Comparison of ENCODE assay signal across 10 cellular contexts in the genomic region with DNA sequence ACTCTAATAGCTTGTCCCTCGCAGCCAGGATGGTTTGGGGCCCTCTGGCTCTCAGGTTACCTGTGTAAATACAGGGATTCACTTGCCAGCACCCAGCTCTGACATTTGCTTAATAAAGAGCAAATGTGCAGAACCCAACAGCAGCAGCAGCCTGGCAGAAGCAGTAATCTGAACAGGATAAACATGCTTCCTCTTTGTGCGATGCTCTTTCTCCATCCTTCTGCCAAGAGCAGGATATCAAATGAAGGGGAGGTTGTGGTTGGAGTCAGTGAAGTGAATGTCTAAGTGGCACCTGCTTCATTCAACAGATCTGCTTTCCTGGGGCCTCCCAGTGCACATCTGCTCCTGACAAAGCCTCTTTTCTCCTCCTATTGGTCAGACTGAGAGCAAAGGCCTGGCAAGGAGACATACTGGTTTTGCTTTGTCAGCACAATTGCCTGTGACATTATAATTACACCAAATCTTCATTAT.
DNase-seq lines count a peak whose midpoint lies in the region; ATAC-seq and TF ChIP-seq lines count a peak whose summit lies in the region.
"Had no signal": no experiment of that assay in that cellular context is flagged by ENCODE, and none has a peak within 500 bp of the region (broad histone marks: within the 10 kb centered on the region; RNA-seq: fewer than 3 reads in every experiment).

No MANE protein-coding gene starts in this region.

- H3K56ac ChIP-seq in IMR-90 (ENCODE audit: extremely low read depth, insufficient read depth, low read length): no peak overlapping the region

- dilution Hi-C loops in IMR-90 (cut with HindIII; ENCODE audit: low sequenced_read_pairs, unreplicated experiment): no loop called here

- no peak overlapping the region for H3K18ac ChIP-seq in IMR-90 (ENCODE audit: low read depth, low read length)

- no peak overlapping the region for H2AFZ ChIP-seq in IMR-90 (replicated peaks; ENCODE audit: low read length, poor library complexity)
- no peak overlapping the region for H2AFZ ChIP-seq in SK-N-SH (ENCODE audit: low read depth)
- H2AFZ ChIP-seq in neural progenitor cell (replicated peaks): no peak overlapping the region

- WGBS in IMR-90 (ENCODE audit: extremely low coverage in 2 of 2, insufficient read length in 1 of 2), 2 experiments: no CpG with 5 or more reads among the region's 2 CpGs
- 55% methylated on average over 2 of the region's 2 CpGs for WGBS in SK-N-SH (ENCODE audit: low lambda C conversion rate)

- H3F3A ChIP-seq in SK-N-SH (replicated peaks; ENCODE audit: insufficient read depth): no peaks in the 10 kb centered on the region
- peaks cover 20% of the 10 kb centered on the region for H3F3A ChIP-seq in neural progenitor cell (ENCODE audit: low read depth)

- no peak overlapping the region for H3K4ac ChIP-seq in IMR-90 (ENCODE audit: low read depth, low read length)

- H4K20me1 ChIP-seq in IMR-90 (ENCODE audit: insufficient read depth, low read length) (peaks cover 4% of the 10 kb centered on the region; the same call in 1 of the 2 replicates), SK-N-SH (ENCODE audit: insufficient read depth) (no peaks in the 10 kb centered on the region), neural progenitor cell (ENCODE audit: low read depth) (peaks cover 10% of the 10 kb centered on the region)

- H3K79me1 ChIP-seq in IMR-90 (ENCODE audit: low read depth in 1 of 2, low read length in 2 of 2): peaks cover 0 to 14% of the 10 kb centered on the region in 2 experiments; a peak in 1 of 4 replicates

- DNase-seq in IMR-90 (no peak), NCI-H2081 (lab: John Stamatoyannopoulos, UW) (peak; percentile 85 to 95), SK-N-SH (peak; percentile 61), neural progenitor cell (ENCODE audit: low spot score) (peak; percentile 66), left lobe of liver (ENCODE audit: low spot score) (no peak)
- DNase-seq in activated CD4-positive, alpha-beta T cell treated with anti-CD3 and anti-CD28 coated beads, Interleukin-2, amount 10 ng/mL, durations not matched to agents 24 days and 14 days: no peak
- DNase-seq in activated CD4-positive, alpha-beta T cell treated with anti-CD3 and anti-CD28 coated beads for 1 hour: no peak
- DNase-seq: activated CD4-positive, alpha-beta T cell treated with anti-CD3 and anti-CD28 coated beads, Interleukin-2, amount 10 ng/mL, durations not matched to agents 7 days and 5 days had no signal

- H3K36me3 ChIP-seq in IMR-90 (ENCODE audit: control insufficient read depth, insufficient read depth, low read length) (peaks cover 4% of the 10 kb centered on the region), SK-N-SH (replicated peaks in 1 of 2; ENCODE audit: control insufficient read depth in 1 of 2, insufficient read depth in 2 of 2, low read length in 1 of 2) (peaks cover 3 to 6% of the 10 kb centered on the region in 2 experiments), neural progenitor cell (no peaks in the 10 kb centered on the region)

- H4K91ac ChIP-seq in IMR-90 (ENCODE audit: insufficient read depth, low read depth, low read length): no peak overlapping the region

- intact Hi-C loops in IMR-90 (cut with micrococcal nuclease): no loop called here
- intact Hi-C loops in activated CD4-positive, alpha-beta T cell treated with anti-CD3 and anti-CD28 coated beads, Interleukin-2, amount 10 ng/mL, durations not matched to agents 24 days and 14 days (cut with micrococcal nuclease): no loop called here

- H3K4me3 Mint-ChIP-seq in neural progenitor cell: no peak overlapping the region
- H3K4me3 Mint-ChIP-seq in activated CD4-positive, alpha-beta T cell treated with anti-CD3 and anti-CD28 coated beads, Interleukin-2, amount 10 ng/mL, durations not matched to agents 24 days and 14 days: no peak overlapping the region
- H3K4me3 Mint-ChIP-seq: activated CD4-positive, alpha-beta T cell treated with anti-CD3 and anti-CD28 coated beads, Interleukin-2, amount 10 ng/mL, durations not matched to agents 7 days and 5 days had no signal

- H3K79me2 ChIP-seq in SK-N-SH (ENCODE audit: insufficient read depth): no peaks in the 10 kb centered on the region
- H3K79me2 ChIP-seq in neural progenitor cell (ENCODE audit: low read depth): no peaks in the 10 kb centered on the region

- H3K4me2 ChIP-seq in IMR-90 (ENCODE audit: low read depth, low read length): no peak overlapping the region
- H3K4me2 ChIP-seq in SK-N-SH: no peak overlapping the region
- peak overlapping the region; percentile 43 for H3K4me2 ChIP-seq in neural progenitor cell

- no peaks in the 10 kb centered on the region for H3K9me3 ChIP-seq in IMR-90 (ENCODE audit: control insufficient read depth, insufficient read depth, low read length)
- H3K9me3 ChIP-seq in SK-N-SH: no peaks in the 10 kb centered on the region
- no peaks in the 10 kb centered on the region for H3K9me3 ChIP-seq in neural progenitor cell (ENCODE audit: low read depth)

- no peaks in the 10 kb centered on the region for H3K9me2 ChIP-seq in SK-N-SH

- TF ChIP-seq RAD21 in IMR-90 (IDR thresholded peaks at IDR 0.05; ENCODE audit: low read length): no peak
- TF ChIP-seq RAD21 in SK-N-SH (IDR thresholded peaks at IDR 0.05; ENCODE audit: low read length): peak; percentile 26

- ATAC-seq in IMR-90 (ENCODE audit: low read depth) (no peak), HG02642 (IDR thresholded peaks at IDR 0.05; ENCODE audit: poor library complexity, unreplicated experiment) (no peak), left lobe of liver (no peak)
- ATAC-seq: HCT116 had no signal

- H3K27ac ChIP-seq in IMR-90 (ENCODE audit: insufficient read depth, low read length) (no peak overlapping the region), SK-N-SH (ENCODE audit: low read depth in 2 of 2, low read length in 1 of 2) (peak overlapping the region in 1 of 2 experiments; percentile 85; a peak in 2 of 4 replicates), neural progenitor cell (no peak overlapping the region)

- BruUV-seq in IMR-90 (replicated peaks; lab: Mats Ljungman, UMichigan): no TSS peak

- H2BK20ac ChIP-seq in IMR-90 (ENCODE audit: low read depth, low read length): no peak overlapping the region

- H3K4me1 ChIP-seq in IMR-90 (ENCODE audit: control insufficient read depth, insufficient read depth, low read length) (peaks cover 1% of the 10 kb centered on the region; the same call in 1 of the 2 replicates), SK-N-SH (ENCODE audit: control insufficient read depth in 1 of 2, insufficient read depth in 2 of 2, low read depth in 1 of 2, low read length in 1 of 2) (peaks cover 6 to 43% of the 10 kb centered on the region in 2 experiments; a peak in 3 of 4 replicates), neural progenitor cell (peaks cover 25% of the 10 kb centered on the region)

- peaks cover 17% of the 10 kb centered on the region for H3K4me1 Mint-ChIP-seq in neural progenitor cell
- H3K4me1 Mint-ChIP-seq in activated CD4-positive, alpha-beta T cell treated with anti-CD3 and anti-CD28 coated beads, Interleukin-2, amount 10 ng/mL, durations not matched to agents 24 days and 14 days: peaks cover 4% of the 10 kb centered on the region
- H3K4me1 Mint-ChIP-seq: activated CD4-positive, alpha-beta T cell treated with anti-CD3 and anti-CD28 coated beads, Interleukin-2, amount 10 ng/mL, durations not matched to agents 7 days and 5 days had no signal

- H2BK15ac ChIP-seq in IMR-90 (ENCODE audit: low read depth, low read length): no peak overlapping the region

- TF ChIP-seq EP300 in SK-N-SH (IDR thresholded peaks at IDR 0.05; ENCODE audit: borderline replicate concordance in 1 of 2, low read depth in 1 of 2, low read length in 1 of 2): no peak; a peak in 1 of 4 replicates

- no peak overlapping the region for H3K4me3 ChIP-seq in IMR-90 (ENCODE audit: insufficient read depth, low read depth, low read length)
- no peak overlapping the region for H3K4me3 ChIP-seq in SK-N-SH (ENCODE audit: low read depth in 2 of 2, low read length in 1 of 2)
- H3K4me3 ChIP-seq in neural progenitor cell: no peak overlapping the region

- no peak for TF ChIP-seq CTCF in IMR-90 (conservative IDR thresholded peaks at IDR 0.05; ENCODE audit: low read depth, low read length)
- no peak for TF ChIP-seq CTCF in SK-N-SH (IDR thresholded peaks at IDR 0.05)
- TF ChIP-seq CTCF in neural progenitor cell (IDR thresholded peaks at IDR 0.05): no peak

- H3K36me3 Mint-ChIP-seq in neural progenitor cell: peaks cover 13% of the 10 kb centered on the region
- H3K36me3 Mint-ChIP-seq in activated CD4-positive, alpha-beta T cell treated with anti-CD3 and anti-CD28 coated beads, Interleukin-2, amount 10 ng/mL, durations not matched to agents 24 days and 14 days (ENCODE audit: low read depth): peaks cover 12% of the 10 kb centered on the region

- no peak overlapping the region for H3K9ac ChIP-seq in IMR-90 (ENCODE audit: low read depth, low read length)
- no peak overlapping the region for H3K9ac ChIP-seq in SK-N-SH
- no peak overlapping the region for H3K9ac ChIP-seq in neural progenitor cell

- H3K14ac ChIP-seq in IMR-90 (replicated peaks; ENCODE audit: low read depth, low read length): no peak overlapping the region

- no peak overlapping the region for H4K5ac ChIP-seq in IMR-90 (ENCODE audit: low read depth, low read length)

- H4K8ac ChIP-seq in IMR-90 (ENCODE audit: low read depth in 2 of 2, low read length in 2 of 2): no peak overlapping the region

- no peaks in the 10 kb centered on the region for H3K9me3 Mint-ChIP-seq in neural progenitor cell
- no peaks in the 10 kb centered on the region for H3K9me3 Mint-ChIP-seq in activated CD4-positive, alpha-beta T cell treated with anti-CD3 and anti-CD28 coated beads, Interleukin-2, amount 10 ng/mL, durations not matched to agents 24 days and 14 days
- H3K9me3 Mint-ChIP-seq: activated CD4-positive, alpha-beta T cell treated with anti-CD3 and anti-CD28 coated beads, Interleukin-2, amount 10 ng/mL, durations not matched to agents 7 days and 5 days had no signal

- H2BK5ac ChIP-seq in IMR-90 (ENCODE audit: low read depth, low read length, poor library complexity, severe bottlenecking): no peak overlapping the region

- POLR2A ChIA-PET in IMR-90 (lab: Charles Lee; ENCODE audit: unreplicated experiment): no interaction called here
- POLR2A ChIA-PET in SK-N-SH (lab: Yijun Ruan, JAX): no interaction called here

- peaks cover 14% of the 10 kb centered on the region for H3K9me1 ChIP-seq in IMR-90 (ENCODE audit: insufficient read depth, low read length)

- no peak overlapping the region for H2AK5ac ChIP-seq in IMR-90 (ENCODE audit: low read depth, low read length)

- no peak overlapping the region for H2BK120ac ChIP-seq in IMR-90 (ENCODE audit: low read depth, low read length)

- H3K27ac Mint-ChIP-seq in neural progenitor cell: peak overlapping the region; percentile 31
- no peak overlapping the region for H3K27ac Mint-ChIP-seq in activated CD4-positive, alpha-beta T cell treated with anti-CD3 and anti-CD28 coated beads, Interleukin-2, amount 10 ng/mL, durations not matched to agents 24 days and 14 days
- H3K27ac Mint-ChIP-seq: activated CD4-positive, alpha-beta T cell treated with anti-CD3 and anti-CD28 coated beads, Interleukin-2, amount 10 ng/mL, durations not matched to agents 7 days and 5 days had no signal

- H3K27me3 Mint-ChIP-seq in neural progenitor cell (ENCODE audit: insufficient read depth, low read depth): no peaks in the 10 kb centered on the region
- H3K27me3 Mint-ChIP-seq in activated CD4-positive, alpha-beta T cell treated with anti-CD3 and anti-CD28 coated beads, Interleukin-2, amount 10 ng/mL, durations not matched to agents 24 days and 14 days: no peaks in the 10 kb centered on the region
- H3K27me3 Mint-ChIP-seq: activated CD4-positive, alpha-beta T cell treated with anti-CD3 and anti-CD28 coated beads, Interleukin-2, amount 10 ng/mL, durations not matched to agents 7 days and 5 days had no signal

- no peaks in the 10 kb centered on the region for H3K27me3 ChIP-seq in IMR-90 (ENCODE audit: control insufficient read depth, insufficient read depth, low read length)
- H3K27me3 ChIP-seq in SK-N-SH (ENCODE audit: insufficient read depth): no peaks in the 10 kb centered on the region
- H3K27me3 ChIP-seq in neural progenitor cell: no peaks in the 10 kb centered on the region

- no peak overlapping the region for H3K23ac ChIP-seq in IMR-90 (ENCODE audit: low read depth, low read length)

- CTCF ChIA-PET in IMR-90 (lab: Yijun Ruan, JAX): no interaction called here
- CTCF ChIA-PET in SK-N-SH (lab: Yijun Ruan, JAX): interaction anchor here (1.0 to 1.3 kb wide), 2 partner anchors 20 to 83 kb away, joined by 3 read pairs; no protein-coding TSS in a partner anchor

- TF ChIP-seq POLR2A in IMR-90 (IDR thresholded peaks at IDR 0.05; ENCODE audit: low read depth, low read length): no peak

- in situ Hi-C loops in IMR-90 (cut with MboI; ENCODE audit: low sequenced_read_pairs): no loop called here

- no peak overlapping the region for H2AK9ac ChIP-seq in IMR-90 (replicated peaks; ENCODE audit: low read depth, low read length, poor library complexity)

Comparison
In these comparisons a context has a peak if more than half of its experiments do, and no peak if none do; other contexts are left out.
1. DNase-seq: peak in NCI-H2081 (2 of 2), SK-N-SH (single experiment) and neural progenitor cell (single experiment); none in IMR-90 (single experiment), left lobe of liver (single experiment), activated CD4-positive, alpha-beta T cell treated with anti-CD3 and anti-CD28 coated beads, Interleukin-2, amount 10 ng/mL, durations not matched to agents 24 days and 14 days (single experiment) and activated CD4-positive, alpha-beta T cell treated with anti-CD3 and anti-CD28 coated beads for 1 hour (single experiment).